Comparison of ENCODE assay signal across 23 cellular contexts in the genomic region with DNA sequence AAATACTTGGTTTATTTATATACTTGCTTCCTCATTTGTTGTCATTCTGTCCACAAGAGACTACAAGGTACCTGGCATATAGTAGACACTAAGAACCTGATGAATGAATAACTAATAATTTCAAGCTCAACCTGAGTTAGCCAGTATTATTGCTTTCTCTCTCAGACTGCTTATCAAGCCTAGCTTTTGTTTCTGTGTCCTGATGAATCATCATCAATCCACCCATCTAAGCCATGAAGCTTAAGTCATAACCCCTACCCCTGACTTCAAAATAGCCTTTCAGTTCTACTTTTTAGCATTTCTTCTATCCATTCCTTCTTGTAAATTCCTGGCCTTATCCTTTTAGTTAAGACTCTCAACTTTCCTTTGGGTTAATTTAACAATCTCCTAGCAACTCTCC.
DNase-seq lines count a peak whose midpoint lies in the region; FAIRE-seq and TF ChIP-seq lines count a peak whose summit lies in the region.
"Had no signal": no experiment of that assay in that cellular context is flagged by ENCODE, and none has a peak within 500 bp of the region (broad histone marks: within the 10 kb centered on the region; RNA-seq: fewer than 3 reads in every experiment).

No MANE protein-coding gene starts in this region.

- H4K5ac ChIP-seq in H1 (ENCODE audit: insufficient read length, low read depth, low read length): no peak overlapping the region

- H2BK12ac ChIP-seq in H1 (ENCODE audit: low read depth, low read length): no peak overlapping the region

- no peak for TF ChIP-seq CTCF in H1 (IDR thresholded peaks at IDR 0.05; ENCODE audit: control extremely low read depth in 1 of 3, insufficient read depth in 1 of 3, low read depth in 1 of 3, low read length in 3 of 3)
- no peak for TF ChIP-seq CTCF in mesothelial cell of epicardium (IDR thresholded peaks at IDR 0.05; ENCODE audit: unreplicated experiment)

- H3K27ac ChIP-seq in H1 (ENCODE audit: low read depth, low read length): no peak overlapping the region
- H3K27ac ChIP-seq: RWPE1 had no signal

- no peaks in the 10 kb centered on the region for H3K36me3 ChIP-seq in H1 (ENCODE audit: control insufficient read depth in 2 of 4, insufficient read depth in 4 of 4, low read length in 3 of 4)

- H3K79me2 ChIP-seq in H1 (ENCODE audit: control insufficient read depth in 1 of 2, insufficient read depth in 2 of 2, low read length in 2 of 2): no peaks in the 10 kb centered on the region

- H3K9ac ChIP-seq in H1 (replicated peaks in 1 of 4; ENCODE audit: extremely low read depth in 1 of 4, low read depth in 3 of 4, low read length in 3 of 4): no peak overlapping the region

- H4K8ac ChIP-seq in H1 (ENCODE audit: extremely low read depth, insufficient read depth, low read length): no peak overlapping the region

- no peak overlapping the region for H3K14ac ChIP-seq in H1 (ENCODE audit: insufficient read length)

- H2AFZ ChIP-seq in H1 (ENCODE audit: low read length): 0 out of 2 replicates have a peak overlapping the region, but pooled peaks have one; percentile 41

- POLR2A ChIA-PET in H1 (lab: Charles Lee; ENCODE audit: partially characterized antibody): no interaction called here

- no peak overlapping the region for H2BK15ac ChIP-seq in H1 (ENCODE audit: low read length)

- H3K79me1 ChIP-seq in H1 (ENCODE audit: low read depth, low read length): no peaks in the 10 kb centered on the region

- H3K27me3 Mint-ChIP-seq in mesothelial cell of epicardium (ENCODE audit: low read depth): no peaks in the 10 kb centered on the region
- H3K27me3 Mint-ChIP-seq: CD4-positive, alpha-beta memory T cell; IgD-negative memory B cell had no signal

- H3K4me3 Mint-ChIP-seq in mesothelial cell of epicardium: no peak overlapping the region
- H3K4me3 Mint-ChIP-seq: CD4-positive, alpha-beta memory T cell; H9; IgD-negative memory B cell had no signal

- H3K18ac ChIP-seq in H1 (ENCODE audit: extremely low read depth, low read length): no peak overlapping the region

- H3K36me3 Mint-ChIP-seq in mesothelial cell of epicardium: peaks cover 14% of the 10 kb centered on the region
- H3K36me3 Mint-ChIP-seq: CD4-positive, alpha-beta memory T cell; IgD-negative memory B cell had no signal

- no peak for TF ChIP-seq EP300 in H1 (IDR thresholded peaks at IDR 0.05; ENCODE audit: borderline replicate concordance in 1 of 2, low read depth in 2 of 2, low read length in 2 of 2)

- H3K4me3 ChIP-seq in H1 (ENCODE audit: extremely low read depth in 1 of 4, insufficient read depth in 2 of 4, low read depth in 3 of 4, low read length in 4 of 4): no peak overlapping the region

- no peak overlapping the region for H4K91ac ChIP-seq in H1 (replicated peaks; ENCODE audit: insufficient read length, low read length)

- no peak for TF ChIP-seq RAD21 in H1 (IDR thresholded peaks at IDR 0.05 in 1 of 2, conservative IDR thresholded peaks at IDR 0.05 in 1 of 2; ENCODE audit: low read depth in 2 of 2, low read length in 2 of 2)

- H2AK5ac ChIP-seq in H1 (ENCODE audit: low read depth, low read length): no peak overlapping the region

- no peaks in the 10 kb centered on the region for H3K23me2 ChIP-seq in H1 (ENCODE audit: low read depth, low read length)

- no peak overlapping the region for H2BK5ac ChIP-seq in H1 (ENCODE audit: low read depth, low read length)

- no peaks in the 10 kb centered on the region for H4K20me1 ChIP-seq in H1 (replicated peaks in 1 of 2; ENCODE audit: control insufficient read depth in 1 of 2, insufficient read depth in 2 of 2, low read length in 2 of 2)

- H3K23ac ChIP-seq in H1 (ENCODE audit: insufficient read length): no peak overlapping the region

- FAIRE-seq in H1 (lab: Jason Lieb, UNC): no peak
- FAIRE-seq: GM19239 had no signal

- H3K9me3 ChIP-seq in H1 (ENCODE audit: insufficient read depth in 2 of 2, low read depth in 1 of 2, low read length in 1 of 2): no peaks in the 10 kb centered on the region

- H2BK120ac ChIP-seq in H1 (replicated peaks; ENCODE audit: low read depth, low read length): no peak overlapping the region

- no peak overlapping the region for H3K4ac ChIP-seq in H1 (replicated peaks; ENCODE audit: insufficient read length, low read depth, low read length)

- no peak overlapping the region for H3K56ac ChIP-seq in H1 (replicated peaks; ENCODE audit: insufficient read length, low read depth, low read length)

- peak overlapping the region; percentile 91 for H3K27ac Mint-ChIP-seq in mesothelial cell of epicardium
- H3K27ac Mint-ChIP-seq: CD4-positive, alpha-beta memory T cell; H9; IgD-negative memory B cell had no signal

- DNase-seq in HT1080 (ENCODE audit: low read depth) (peak; percentile 7), H1 (ENCODE audit: low read depth in 1 of 2, low spot score in 2 of 2) (no peak), mesothelial cell of epicardium (ENCODE audit: low spot score in 2 of 2, unreplicated experiment in 2 of 2) (no peak), HUDEP-2 (lab: John Stamatoyannopoulos, UW; ENCODE audit: unreplicated experiment in 76 of 76) (no peak), T-helper 9 cell (no peak), activated gamma-delta T cell (lab: John Stamatoyannopoulos, UW) (no peak), KG1 (lab: John Stamatoyannopoulos, UW) (no peak)
- DNase-seq: C1 segment of cervical spinal cord; Caco-2; CD4-positive, alpha-beta memory T cell; H9; NCI-H1048; NCI-H1417; NCI-H1694; NCI-H2029 treated with DMSO at 0.1 percent for 48 hours; NCI-H446 treated with DMSO at 0.1 percent for 48 hours; NCI-H526; NCI-H82; NK-92 treated with Interleukin-12 subunit alpha and Interleukin-12 subunit beta, amount 100 ng/mL, for 24 hours; SHP77 had no signal

- H3K27me3 ChIP-seq in H1 (replicated peaks in 1 of 4; ENCODE audit: control insufficient read depth in 3 of 4, extremely low read depth in 1 of 4, insufficient read depth in 3 of 4, low read length in 3 of 4): no peaks in the 10 kb centered on the region

- H3K4me1 ChIP-seq in H1 (replicated peaks in 1 of 4; ENCODE audit: control insufficient read depth in 3 of 4, insufficient read depth in 4 of 4, low read length in 3 of 4): no peaks in the 10 kb centered on the region

- peaks cover 71% of the 10 kb centered on the region for H3K4me1 Mint-ChIP-seq in mesothelial cell of epicardium
- H3K4me1 Mint-ChIP-seq: CD4-positive, alpha-beta memory T cell; IgD-negative memory B cell had no signal

- no peak overlapping the region for H2BK20ac ChIP-seq in H1 (ENCODE audit: low read length)

- no peak overlapping the region for H3K4me2 ChIP-seq in H1 (ENCODE audit: insufficient read depth in 1 of 2, low read depth in 2 of 2, low read length in 2 of 2)

- TF ChIP-seq POLR2A in H1 (IDR thresholded peaks at IDR 0.05; ENCODE audit: control extremely low read depth in 1 of 2, low read depth in 2 of 2, low read length in 2 of 2): no peak

- H3K9me3 Mint-ChIP-seq in mesothelial cell of epicardium: peaks cover 10% of the 10 kb centered on the region

- CTCF ChIA-PET in H1 (lab: Charles Lee; ENCODE audit: partially characterized antibody): no interaction called here

TF ChIP-seq in H1, 55 proteins besides CTCF, POLR2A, EP300 and RAD21:
- TF ChIP-seq RBBP5 (IDR thresholded peaks at IDR 0.05; ENCODE audit: borderline replicate concordance, low read depth, low read length): no peak
- no peak for TF ChIP-seq CEBPB (IDR thresholded peaks at IDR 0.05; ENCODE audit: low read depth, low read length)
- TF ChIP-seq SUZ12 (IDR thresholded peaks at IDR 0.05; ENCODE audit: low read length): no peak
- no peak for TF ChIP-seq JUND (IDR thresholded peaks at IDR 0.05; ENCODE audit: low read length)
